In the genomic region with DNA sequence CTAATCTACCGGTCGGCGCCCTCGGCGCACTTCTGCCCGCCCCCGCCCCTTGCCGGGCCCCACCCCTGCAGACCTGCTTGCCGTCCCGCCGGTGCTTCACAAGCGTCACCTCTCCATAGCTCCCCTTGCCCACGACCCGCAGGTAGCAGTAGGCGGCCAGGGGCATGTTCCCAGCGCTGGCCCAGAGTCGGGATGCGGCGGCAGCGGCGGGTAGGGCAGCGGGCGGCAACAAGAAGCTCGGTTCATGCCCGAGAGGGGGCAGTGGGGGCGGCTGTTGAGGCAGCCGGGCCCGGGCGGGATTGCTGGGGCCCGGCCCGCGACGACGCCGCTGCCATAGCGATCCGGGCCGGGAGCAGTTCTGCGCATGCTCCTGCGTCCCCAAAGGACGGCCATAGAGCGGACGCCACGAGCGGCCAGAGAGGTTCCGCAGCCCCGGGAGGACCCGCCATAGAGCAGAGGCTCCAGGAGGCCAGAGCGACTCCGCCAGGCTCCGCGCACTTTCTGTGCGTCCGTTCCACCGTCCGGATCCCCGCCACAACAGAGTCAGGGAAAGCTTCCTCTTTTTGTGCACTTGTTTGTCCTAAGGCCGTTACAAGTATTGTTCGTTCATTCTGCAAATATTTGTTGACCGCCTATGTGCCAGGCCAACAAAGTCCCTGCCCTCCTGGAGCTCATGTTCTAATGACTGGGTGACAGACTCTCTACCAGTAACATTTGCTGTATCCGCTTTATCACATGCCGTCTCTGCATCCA, we compare ENCODE assay signal across 8 cellular contexts. TPM values are rescaled to one million over a fixed set of nuclear protein-coding genes. Genes with fewer than 3 reads are reported as not detected.
DNase-seq lines count a peak whose midpoint lies in the region; ATAC-seq and TF ChIP-seq lines count a peak whose summit lies in the region.

A gene (minus strand): TSS at position 360 of the 753 bp plus-strand sequence. CDS start 194 bp downstream, at position 166.

- H3K27me3 Mint-ChIP-seq in Calu3 (ENCODE audit: unreplicated experiment) (no peaks in the 10 kb centered on the region), endodermal cell (ENCODE audit: insufficient read depth) (peaks cover 10% of the 10 kb centered on the region)
- H3K27me3 Mint-ChIP-seq in activated CD8-positive, alpha-beta memory T cell treated with anti-CD3 and anti-CD28 coated beads, Interleukin-2, amount 10 ng/mL, durations not matched to agents 7 days and 5 days: no peaks in the 10 kb centered on the region

- intact Hi-C loops in Calu3 (cut with micrococcal nuclease; ENCODE audit: unreplicated experiment): no loop called here

- H3K4me3 Mint-ChIP-seq in Calu3 (ENCODE audit: low read depth, unreplicated experiment): peak within 1 kb of the TSS; percentile 84
- peak within 1 kb of the TSS; percentile 85 for H3K4me3 Mint-ChIP-seq in activated CD8-positive, alpha-beta memory T cell treated with anti-CD3 and anti-CD28 coated beads, Interleukin-2, amount 10 ng/mL, durations not matched to agents 7 days and 5 days
- H3K4me3 Mint-ChIP-seq in endodermal cell: peak within 1 kb of the TSS; percentile 84

- H3K27ac ChIP-seq in HUES48 (ENCODE audit: low read depth, low read length) (peak within 1 kb of the TSS; percentile 93), endodermal cell (ENCODE audit: low read depth, low read length) (peak within 1 kb of the TSS; percentile 79)

- CTCF ChIA-PET in Calu3 (lab: Charles Lee): interaction anchor here (0.7 to 1.2 kb wide), 5 partner anchors 22 to 346 kb away, joined by 3 to 7 read pairs (median 4); no protein-coding TSS in a partner anchor
- CTCF ChIA-PET in activated CD8-positive, alpha-beta memory T cell treated with anti-CD3 and anti-CD28 coated beads, Interleukin-2, amount 10 ng/mL, durations not matched to agents 7 days and 5 days (lab: Charles Lee): interaction anchor here (0.8 to 1.4 kb wide), 4 partner anchors 123 to 344 kb away, joined by 3 to 4 read pairs (median 3); no protein-coding TSS in a partner anchor

- H3K4me3 ChIP-seq in HUES48 (ENCODE audit: low read depth, low read length) (peak within 1 kb of the TSS; percentile 77), NT2/D1 (ENCODE audit: insufficient read length, low read depth) (peak within 1 kb of the TSS; percentile 69), endodermal cell (ENCODE audit: low read length) (peak within 1 kb of the TSS; percentile 91)

- DNase-seq in Calu3: peak; percentile 94
- peak; percentile 89 for DNase-seq in NT2/D1 (ENCODE audit: low read depth, low spot score)
- DNase-seq in activated CD8-positive, alpha-beta memory T cell treated with anti-CD3 and anti-CD28 coated beads, Interleukin-2, amount 10 ng/mL, durations not matched to agents 7 days and 5 days: peak; percentile 93
- peak; percentile 97 for DNase-seq in endodermal cell
- peak; percentile 98 for DNase-seq in mesenteric fat pad (ENCODE audit: low spot score)
- peak; percentile 60 for DNase-seq in stimulated activated CD8-positive, alpha-beta memory T cell treated with anti-CD3 and anti-CD28 coated beads, Interleukin-15, amount 100 ng/mL, for 1 hour (ENCODE audit: low read depth)

- no peaks in the 10 kb centered on the region for H3K27me3 ChIP-seq in HUES48 (ENCODE audit: control insufficient read depth, insufficient read depth, low read length)
- H3K27me3 ChIP-seq in NT2/D1 (ENCODE audit: insufficient read depth, insufficient read length): peaks cover 11% of the 10 kb centered on the region
- H3K27me3 ChIP-seq in endodermal cell (ENCODE audit: control insufficient read depth, insufficient read depth, low read length, poor library complexity, severe bottlenecking): no peaks in the 10 kb centered on the region

- H3K4me1 ChIP-seq in HUES48 (ENCODE audit: control insufficient read depth, insufficient read depth, low read length): no peaks in the 10 kb centered on the region
- no peaks in the 10 kb centered on the region for H3K4me1 ChIP-seq in NT2/D1 (ENCODE audit: insufficient read depth, insufficient read length)
- H3K4me1 ChIP-seq in endodermal cell (ENCODE audit: control insufficient read depth, insufficient read depth, low read length): no peaks in the 10 kb centered on the region

- peaks cover 22% of the 10 kb centered on the region for H3K36me3 Mint-ChIP-seq in Calu3 (ENCODE audit: insufficient read depth, unreplicated experiment)
- H3K36me3 Mint-ChIP-seq in activated CD8-positive, alpha-beta memory T cell treated with anti-CD3 and anti-CD28 coated beads, Interleukin-2, amount 10 ng/mL, durations not matched to agents 7 days and 5 days: peaks cover 6% of the 10 kb centered on the region
- H3K36me3 Mint-ChIP-seq in endodermal cell (ENCODE audit: low read depth): peaks cover 19% of the 10 kb centered on the region

- no peaks in the 10 kb centered on the region for H3K9me3 ChIP-seq in HUES48 (ENCODE audit: control insufficient read depth, insufficient read depth, low read length)
- no peaks in the 10 kb centered on the region for H3K9me3 ChIP-seq in NT2/D1 (ENCODE audit: insufficient read depth, low read length)
- no peaks in the 10 kb centered on the region for H3K9me3 ChIP-seq in endodermal cell (ENCODE audit: control insufficient read depth, low read length)

- no TSS peak for BruUV-seq in Calu3 (replicated peaks; lab: Mats Ljungman, UMichigan)

- WGBS in endodermal cell (ENCODE audit: insufficient coverage in 1 of 2, insufficient read length in 1 of 2), 2 experiments: 1 to 2% methylated on average over 49 to 62 of the region's 62 CpGs

- no peaks in the 10 kb centered on the region for H3K9me3 Mint-ChIP-seq in Calu3 (ENCODE audit: low read depth, unreplicated experiment)
- H3K9me3 Mint-ChIP-seq in activated CD8-positive, alpha-beta memory T cell treated with anti-CD3 and anti-CD28 coated beads, Interleukin-2, amount 10 ng/mL, durations not matched to agents 7 days and 5 days (ENCODE audit: low read depth): no peaks in the 10 kb centered on the region
- H3K9me3 Mint-ChIP-seq in endodermal cell: no peaks in the 10 kb centered on the region

- no peak for TF ChIP-seq CTCF in Calu3 (IDR thresholded peaks at IDR 0.05; ENCODE audit: unreplicated experiment)
- TF ChIP-seq CTCF in endodermal cell (conservative IDR thresholded peaks at IDR 0.05): peak; percentile 40

- H3K36me3 ChIP-seq in HUES48 (ENCODE audit: control insufficient read depth, insufficient read depth, low read length) (peaks cover 19% of the 10 kb centered on the region), NT2/D1 (ENCODE audit: insufficient read depth, insufficient read length, low read length) (peaks cover 26% of the 10 kb centered on the region), endodermal cell (ENCODE audit: control insufficient read depth, insufficient read depth, low read length) (peaks cover 23% of the 10 kb centered on the region)

- peaks cover 32% of the 10 kb centered on the region for H3K4me1 Mint-ChIP-seq in Calu3 (ENCODE audit: low read depth, unreplicated experiment)
- H3K4me1 Mint-ChIP-seq in activated CD8-positive, alpha-beta memory T cell treated with anti-CD3 and anti-CD28 coated beads, Interleukin-2, amount 10 ng/mL, durations not matched to agents 7 days and 5 days: peaks cover 20% of the 10 kb centered on the region
- H3K4me1 Mint-ChIP-seq in endodermal cell: peaks cover 13% of the 10 kb centered on the region

- H3K27ac Mint-ChIP-seq in Calu3 (ENCODE audit: unreplicated experiment) (peak within 1 kb of the TSS; percentile 88), endodermal cell (peak within 1 kb of the TSS; percentile 99)
- H3K27ac Mint-ChIP-seq in activated CD8-positive, alpha-beta memory T cell treated with anti-CD3 and anti-CD28 coated beads, Interleukin-2, amount 10 ng/mL, durations not matched to agents 7 days and 5 days: peak within 1 kb of the TSS; percentile 91

- peak within 1 kb of the TSS; percentile 78 for H3K9ac ChIP-seq in HUES48 (ENCODE audit: low read depth, low read length)
- H3K9ac ChIP-seq in NT2/D1 (ENCODE audit: insufficient read length, low read depth): peak within 1 kb of the TSS; percentile 93
- peak within 1 kb of the TSS; percentile 83 for H3K9ac ChIP-seq in endodermal cell (ENCODE audit: extremely low read depth, low read length, poor library complexity, severe bottlenecking)

- ATAC-seq in GM21390 (IDR thresholded peaks at IDR 0.05; ENCODE audit: unreplicated experiment): peak; percentile 91
- ATAC-seq in activated CD8-positive, alpha-beta memory T cell treated with anti-CD3 and anti-CD28 coated beads, Interleukin-2, amount 10 ng/mL, durations not matched to agents 7 days and 5 days: peak; percentile 97

RNA-seq across cellular contexts. Expression of the gene that starts here (rescaled TPM):
- 31.9 and 33.8 TPM in 2 replicates for total RNA-seq in Calu3 (2022)
- 10 to 100 TPM; 26.7 to 27.9 TPM for total RNA-seq in activated CD8-positive, alpha-beta memory T cell treated with anti-CD3 and anti-CD28 coated beads, Interleukin-2, amount 10 ng/mL, durations not matched to agents 7 days and 5 days
- total RNA-seq in endodermal cell: 10 to 100 TPM; 44.2 to 49.5 TPM
- 27.0 TPM for polyA plus RNA-seq in endodermal cell (2013, experiment 1 of 2)
- polyA plus RNA-seq in endodermal cell (2013, experiment 2 of 2): 24.0 TPM
- total RNA-seq in mesenteric fat pad: 18.1 TPM

Comparison
In these comparisons a context has a peak if more than half of its experiments do, and no peak if none do; other contexts are left out.
1. Peak in every context shown above with its lines: DNase-seq, ATAC-seq, H3K4me3 ChIP-seq and H3K27ac ChIP-seq.